In the genomic region with DNA sequence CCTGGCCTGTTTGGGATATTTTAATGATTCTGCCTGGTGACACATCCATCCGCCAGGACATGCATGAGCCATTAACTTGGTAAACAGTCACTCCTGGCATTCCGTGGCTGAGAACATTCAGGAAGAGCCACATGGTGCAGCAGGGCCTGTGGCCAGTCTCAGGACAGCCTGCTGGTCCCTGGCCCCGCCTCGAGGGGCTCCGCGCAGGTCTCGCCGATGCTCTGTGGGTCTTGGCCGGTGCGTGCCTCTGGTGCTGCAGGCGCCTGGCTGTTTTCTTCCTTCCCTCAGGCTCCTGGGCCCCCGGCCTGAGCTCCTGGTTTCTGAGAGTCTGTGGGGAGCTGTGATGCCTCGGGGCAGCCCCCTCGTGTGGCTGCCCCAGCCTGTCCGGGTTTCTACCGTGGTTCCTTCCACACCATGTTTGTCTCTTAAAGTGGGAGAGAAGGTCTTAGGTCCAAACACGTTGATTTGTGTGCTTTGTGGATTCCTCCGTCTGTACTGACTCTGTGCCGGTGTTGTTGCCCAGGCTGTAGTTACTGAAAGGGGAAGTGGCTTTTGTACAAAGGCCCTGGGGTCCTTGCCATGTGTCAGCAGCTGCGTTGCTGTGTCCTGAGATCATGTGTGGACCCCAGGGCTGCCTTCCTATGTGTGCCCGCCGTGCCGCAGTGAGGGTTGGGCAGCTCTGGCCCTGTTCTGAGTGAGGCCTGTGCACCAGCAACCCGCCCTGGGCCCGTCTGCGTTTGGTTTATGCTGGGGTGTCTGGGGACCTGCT, we compare ENCODE assay signal across 10 cellular contexts.
DNase-seq lines count a peak whose midpoint lies in the region; ATAC-seq and TF ChIP-seq lines count a peak whose summit lies in the region.
"Had no signal": no experiment of that assay in that cellular context is flagged by ENCODE, and none has a peak within 500 bp of the region (broad histone marks: within the 10 kb centered on the region; RNA-seq: fewer than 3 reads in every experiment).

No MANE protein-coding gene starts in this region.

- no peak for DNase-seq in DND-41
- peak; percentile 36 for DNase-seq in activated naive CD8-positive, alpha-beta T cell treated with anti-CD3 and anti-CD28 coated beads, Interleukin-2, amount 50 U/mL, for 24 hours
- DNase-seq in HUDEP-2 (lab: John Stamatoyannopoulos, UW; ENCODE audit: unreplicated experiment in 76 of 76) = no peak
- no peak for DNase-seq in DMS 273 (lab: John Stamatoyannopoulos, UW; ENCODE audit: unreplicated experiment)
- no peak for DNase-seq in NCI-H2227 treated with DMSO at 0.1 percent for 48 hours (lab: John Stamatoyannopoulos, UW)
- DNase-seq in OCI-M2 (lab: John Stamatoyannopoulos, UW; ENCODE audit: unreplicated experiment) = no peak
- DNase-seq: NCI-H345, testis had no signal

- H4K20me1 ChIP-seq in DND-41 (ENCODE audit: insufficient read depth, low read length) = peaks cover 79% of the 10 kb centered on the region
- no peaks in the 10 kb centered on the region for H4K20me1 ChIP-seq in KMS-11 (ENCODE audit: insufficient read depth)

- H3K4me3 ChIP-seq in DND-41 (ENCODE audit: low read depth in 1 of 2, low read length in 2 of 2) = peak overlapping the region in 1 of 2 experiments; percentile 22; a peak in 1 of 4 replicates
- no peak overlapping the region for H3K4me3 ChIP-seq in KMS-11 (IDR thresholded peaks at IDR 0.05; ENCODE audit: insufficient read depth, low read depth, low read length)
- peak overlapping the region in 1 of 2 donors; percentile 79 for H3K4me3 ChIP-seq in mucosa of rectum (ENCODE audit: low read length in 2 of 2)
- H3K4me3 ChIP-seq: testis had no signal

- H3K36me3 ChIP-seq in DND-41 (ENCODE audit: insufficient read depth, low read length) (peaks cover 71% of the 10 kb centered on the region), KMS-11 (ENCODE audit: insufficient read depth) (no peaks in the 10 kb centered on the region), mucosa of rectum (ENCODE audit: control insufficient read depth in 2 of 2, insufficient read depth in 2 of 2, low read length in 2 of 2) (peaks cover 16 to 18% of the 10 kb centered on the region in 2 donors)

- no peaks in the 10 kb centered on the region for H3K9me3 Mint-ChIP-seq in activated naive CD8-positive, alpha-beta T cell treated with anti-CD3 and anti-CD28 coated beads, Interleukin-2, amount 50 U/mL, for 24 hours

- H3K27me3 ChIP-seq in DND-41 (ENCODE audit: insufficient read depth, low read length, poor library complexity) (no peaks in the 10 kb centered on the region), KMS-11 (ENCODE audit: insufficient read depth, low read depth) (no peaks in the 10 kb centered on the region), mucosa of rectum (ENCODE audit: control insufficient read depth in 2 of 2, insufficient read depth in 2 of 2, low read length in 2 of 2) (no peaks in the 10 kb centered on the region)
- H3K27me3 ChIP-seq: testis had no signal

- H3K4me3 Mint-ChIP-seq in activated naive CD8-positive, alpha-beta T cell treated with anti-CD3 and anti-CD28 coated beads, Interleukin-2, amount 50 U/mL, for 24 hours = peak overlapping the region; percentile 82

- H3K36me3 Mint-ChIP-seq in activated naive CD8-positive, alpha-beta T cell treated with anti-CD3 and anti-CD28 coated beads, Interleukin-2, amount 50 U/mL, for 24 hours (ENCODE audit: low read depth) = peaks cover 13% of the 10 kb centered on the region

- TF ChIP-seq CTCF in DND-41 (IDR thresholded peaks at IDR 0.05; ENCODE audit: borderline replicate concordance, extremely low read depth, low read length, poor library complexity, severe bottlenecking) (no peak), KMS-11 (conservative IDR thresholded peaks at IDR 0.05; ENCODE audit: low read depth, low read length) (no peak)

- H3K4me2 ChIP-seq in DND-41 (ENCODE audit: insufficient read depth, low read length) (peak overlapping the region; percentile 41), KMS-11 (peak overlapping the region; percentile 91; the same call in 1 of the 2 replicates)

- H3K9ac ChIP-seq in DND-41 (ENCODE audit: low read depth, low read length) = peak overlapping the region; percentile 27
- no peak overlapping the region for H3K9ac ChIP-seq in KMS-11
- peak overlapping the region in 1 of 2 donors; percentile 83 for H3K9ac ChIP-seq in mucosa of rectum (ENCODE audit: low read depth in 1 of 2, low read length in 2 of 2)

- H3K9me3 ChIP-seq in DND-41 (ENCODE audit: insufficient read depth, low read length, severe bottlenecking) (no peaks in the 10 kb centered on the region), mucosa of rectum (ENCODE audit: control insufficient read depth in 2 of 2, low read length in 2 of 2) (no peaks in the 10 kb centered on the region)
- H3K9me3 ChIP-seq: testis had no signal

- no peak for ATAC-seq in DND-41 (ENCODE audit: insufficient read depth, low read depth)
- ATAC-seq in activated naive CD8-positive, alpha-beta T cell treated with anti-CD3 and anti-CD28 coated beads, Interleukin-2, amount 50 U/mL, for 24 hours = no peak

- H2AFZ ChIP-seq in DND-41 (ENCODE audit: low read depth, low read length) = no peak overlapping the region
- H2AFZ ChIP-seq in KMS-11 (ENCODE audit: low read depth) = no peak overlapping the region

- H3K4me1 Mint-ChIP-seq in activated naive CD8-positive, alpha-beta T cell treated with anti-CD3 and anti-CD28 coated beads, Interleukin-2, amount 50 U/mL, for 24 hours = peaks cover 56% of the 10 kb centered on the region

- H3K27me3 Mint-ChIP-seq in activated naive CD8-positive, alpha-beta T cell treated with anti-CD3 and anti-CD28 coated beads, Interleukin-2, amount 50 U/mL, for 24 hours = no peaks in the 10 kb centered on the region

- H3K79me2 ChIP-seq in DND-41 (ENCODE audit: insufficient read depth, low read length) = peaks cover 67% of the 10 kb centered on the region
- peaks cover 25% of the 10 kb centered on the region for H3K79me2 ChIP-seq in KMS-11 (ENCODE audit: insufficient read depth, low read depth)

- peak overlapping the region; percentile 84 for H3K27ac ChIP-seq in DND-41 (ENCODE audit: low read length)
- peak overlapping the region; percentile 95 for H3K27ac ChIP-seq in KMS-11
- H3K27ac ChIP-seq in mucosa of rectum (ENCODE audit: low read depth in 2 of 2, low read length in 2 of 2) = peak overlapping the region; percentile 68 to 95
- H3K27ac ChIP-seq: testis had no signal

- peak overlapping the region; percentile 94 for H3K27ac Mint-ChIP-seq in activated naive CD8-positive, alpha-beta T cell treated with anti-CD3 and anti-CD28 coated beads, Interleukin-2, amount 50 U/mL, for 24 hours

- H3K4me1 ChIP-seq in DND-41 (ENCODE audit: insufficient read depth, low read length) (peaks cover 56% of the 10 kb centered on the region), KMS-11 (ENCODE audit: low read depth, poor library complexity, severe bottlenecking) (peaks cover 41% of the 10 kb centered on the region), mucosa of rectum (ENCODE audit: control insufficient read depth in 2 of 2, insufficient read depth in 2 of 2, low read length in 2 of 2) (peaks cover 39% of the 10 kb centered on the region in 2 donors)
